16 cellular contexts compared by ENCODE assay signal in genomic region chr15:47360296-47360695, GRCh38.
DNase-seq lines count a peak whose midpoint lies in the region; ATAC-seq, FAIRE-seq and TF ChIP-seq lines count a peak whose summit lies in the region.
"Had no signal": no experiment of that assay in that cellular context is flagged by ENCODE, and none has a peak within 500 bp of the region (broad histone marks: within the 10 kb centered on the region; RNA-seq: fewer than 3 reads in every experiment).

No MANE protein-coding gene starts in this region.

- POLR2A ChIA-PET in endothelial cell of umbilical vein (lab: Charles Lee): no interaction called here

- H3K4me1 Mint-ChIP-seq in astrocyte (ENCODE audit: low read depth, unreplicated experiment): peaks cover 1% of the 10 kb centered on the region
- H3K4me1 Mint-ChIP-seq: CD8-positive, alpha-beta memory T cell had no signal

- BruUV-seq in endothelial cell of umbilical vein (replicated peaks; lab: Mats Ljungman, UMichigan): no TSS peak

- no peaks in the 10 kb centered on the region for H3K36me3 ChIP-seq in astrocyte (ENCODE audit: insufficient read depth, low read length)
- H3K36me3 ChIP-seq in endothelial cell of umbilical vein (ENCODE audit: control insufficient read depth in 2 of 2, extremely low read depth in 1 of 2, insufficient read depth in 2 of 2, low read length in 2 of 2): no peaks in the 10 kb centered on the region
- no peaks in the 10 kb centered on the region for H3K36me3 ChIP-seq in mesenchymal stem cell (ENCODE audit: control insufficient read depth in 1 of 2, insufficient read depth in 2 of 2, low read depth in 1 of 2, low read length in 2 of 2)
- H3K36me3 ChIP-seq in ascending aorta: no peaks in the 10 kb centered on the region
- H3K36me3 ChIP-seq: BLaER1 had no signal

- no peak overlapping the region for H2BK5ac ChIP-seq in mesenchymal stem cell (ENCODE audit: low read depth, low read length, poor library complexity, severe bottlenecking)

- H2BK12ac ChIP-seq in mesenchymal stem cell (ENCODE audit: low read length in 2 of 2): no peak overlapping the region

- no peak overlapping the region for H3K23ac ChIP-seq in mesenchymal stem cell (ENCODE audit: low read length in 2 of 2)

- CTCF ChIA-PET in endothelial cell of umbilical vein (lab: Charles Lee): no interaction called here

- H3K9ac ChIP-seq in astrocyte (ENCODE audit: low read length) (no peak overlapping the region), endothelial cell of umbilical vein (replicated peaks; ENCODE audit: extremely low read depth, insufficient read depth, low read length) (no peak overlapping the region), mesenchymal stem cell (ENCODE audit: low read length) (no peak overlapping the region)
- H3K9ac ChIP-seq: BLaER1 had no signal

- no peak overlapping the region for H4K8ac ChIP-seq in mesenchymal stem cell (ENCODE audit: low read length)

- no peak for TF ChIP-seq POLR2A in endothelial cell of umbilical vein (IDR thresholded peaks at IDR 0.05; ENCODE audit: low read depth, low read length)

- H3K9me3 Mint-ChIP-seq in astrocyte (ENCODE audit: unreplicated experiment): no peaks in the 10 kb centered on the region

- peak; percentile 2 for DNase-seq in ELR (ENCODE audit: low read depth)
- peak; percentile 14 for DNase-seq in astrocyte (ENCODE audit: low read depth)
- no peak for DNase-seq in endothelial cell of umbilical vein (ENCODE audit: low read depth, low spot score)
- DNase-seq in foreskin keratinocyte: peak in 1 of 2 donors; percentile 55
- no peak for DNase-seq in mesenchymal stem cell
- no peak for DNase-seq in ascending aorta (ENCODE audit: low spot score in 2 of 2)
- DNase-seq: 8988T; AML-193; Caco-2; CD8-positive, alpha-beta memory T cell; DND-41; GF-D8 had no signal

- H4K20me1 ChIP-seq in astrocyte (ENCODE audit: insufficient read depth, low read length) (no peaks in the 10 kb centered on the region), endothelial cell of umbilical vein (replicated peaks; ENCODE audit: control insufficient read depth, extremely low read depth, insufficient read depth, low read length) (no peaks in the 10 kb centered on the region)
- H4K20me1 ChIP-seq: BLaER1 had no signal

- H3K4ac ChIP-seq in mesenchymal stem cell (ENCODE audit: low read depth in 1 of 2, low read length in 2 of 2): no peak overlapping the region

- no peaks in the 10 kb centered on the region for H3K36me3 Mint-ChIP-seq in astrocyte (ENCODE audit: low read depth, unreplicated experiment)
- H3K36me3 Mint-ChIP-seq: CD8-positive, alpha-beta memory T cell had no signal

- H2BK15ac ChIP-seq in mesenchymal stem cell (ENCODE audit: low read depth, poor library complexity, severe bottlenecking): no peak overlapping the region

- H3K27ac ChIP-seq in astrocyte (ENCODE audit: low read depth, low read length): no peak overlapping the region
- H3K27ac ChIP-seq in endothelial cell of umbilical vein (ENCODE audit: insufficient read depth, low read depth, low read length): no peak overlapping the region
- H3K27ac ChIP-seq in foreskin keratinocyte: no peak overlapping the region
- H3K27ac ChIP-seq in mesenchymal stem cell (ENCODE audit: low read length, poor library complexity, severe bottlenecking): no peak overlapping the region
- H3K27ac ChIP-seq in ascending aorta: no peak overlapping the region
- H3K27ac ChIP-seq: BLaER1, HL-60 had no signal

- no peak overlapping the region for H3K4me3 Mint-ChIP-seq in astrocyte (ENCODE audit: unreplicated experiment)
- H3K4me3 Mint-ChIP-seq: CD8-positive, alpha-beta memory T cell had no signal

- FAIRE-seq in astrocyte (lab: Jason Lieb, UNC) (no peak), endothelial cell of umbilical vein (lab: Jason Lieb, UNC) (peak; percentile 8)

- H3K9me1 ChIP-seq in endothelial cell of umbilical vein (replicated peaks; ENCODE audit: control insufficient read depth, extremely low read depth, insufficient read depth, low read length): no peaks in the 10 kb centered on the region

- H3K79me1 ChIP-seq in mesenchymal stem cell (replicated peaks; ENCODE audit: low read length, poor library complexity, severe bottlenecking): no peaks in the 10 kb centered on the region

- H3K79me2 ChIP-seq in astrocyte (ENCODE audit: insufficient read depth, low read length) (no peaks in the 10 kb centered on the region), endothelial cell of umbilical vein (ENCODE audit: control insufficient read depth, insufficient read depth, low read length) (no peaks in the 10 kb centered on the region)

- intact Hi-C loops in endothelial cell of umbilical vein (cut with micrococcal nuclease) (no loop called here), ascending aorta (cut with DNase I) (no loop called here)

- no peak overlapping the region for H3K4me3 ChIP-seq in astrocyte (ENCODE audit: insufficient read depth, low read depth, low read length)
- no peak overlapping the region for H3K4me3 ChIP-seq in endothelial cell of umbilical vein (replicated peaks in 1 of 3; ENCODE audit: insufficient read depth in 1 of 3, low read depth in 1 of 3, low read length in 3 of 3)
- no peak overlapping the region for H3K4me3 ChIP-seq in mesenchymal stem cell (ENCODE audit: insufficient read depth in 1 of 2, low read depth in 1 of 2, low read length in 2 of 2)
- H3K4me3 ChIP-seq in ascending aorta: no peak overlapping the region
- H3K4me3 ChIP-seq: BLaER1 had no signal

- H3K27ac Mint-ChIP-seq in astrocyte (ENCODE audit: unreplicated experiment): no peak overlapping the region
- H3K27ac Mint-ChIP-seq: CD8-positive, alpha-beta memory T cell had no signal

- ATAC-seq in foreskin keratinocyte: peak; percentile 71
- ATAC-seq in GM21423 (IDR thresholded peaks at IDR 0.05; ENCODE audit: unreplicated experiment): no peak
- ATAC-seq: HCT116 had no signal

- H3K27me3 ChIP-seq in astrocyte (ENCODE audit: insufficient read depth, low read length): no peaks in the 10 kb centered on the region
- H3K27me3 ChIP-seq in endothelial cell of umbilical vein (ENCODE audit: control insufficient read depth in 2 of 2, insufficient read depth in 2 of 2, low read length in 2 of 2): no peaks in the 10 kb centered on the region
- H3K27me3 ChIP-seq in foreskin keratinocyte: no peaks in the 10 kb centered on the region
- H3K27me3 ChIP-seq in mesenchymal stem cell (ENCODE audit: control insufficient read depth in 1 of 2, insufficient read depth in 1 of 2, low read length in 2 of 2): no peaks in the 10 kb centered on the region
- H3K27me3 ChIP-seq in ascending aorta: no peaks in the 10 kb centered on the region
- H3K27me3 ChIP-seq: BLaER1 had no signal

- no peak overlapping the region for H4K91ac ChIP-seq in mesenchymal stem cell (ENCODE audit: low read length)

- TF ChIP-seq CTCF in astrocyte (IDR thresholded peaks at IDR 0.05; ENCODE audit: insufficient read depth, low read depth, low read length) (no peak), endothelial cell of umbilical vein (IDR thresholded peaks at IDR 0.05; ENCODE audit: extremely low read depth in 1 of 2, insufficient read depth in 1 of 2, low read depth in 1 of 2, low read length in 2 of 2) (no peak), foreskin keratinocyte (conservative IDR thresholded peaks at IDR 0.05) (no peak), ascending aorta (IDR thresholded peaks at IDR 0.05) (no peak)

- no peak overlapping the region for H2AK5ac ChIP-seq in mesenchymal stem cell (ENCODE audit: low read length, severe bottlenecking)

- H2BK120ac ChIP-seq in mesenchymal stem cell (ENCODE audit: low read depth, low read length): no peak overlapping the region

- H3K18ac ChIP-seq in mesenchymal stem cell (ENCODE audit: low read depth in 1 of 2, low read length in 2 of 2): no peak overlapping the region

- dilution Hi-C loops in endothelial cell of umbilical vein (cut with MboI; ENCODE audit: extremely low pct_ligation_motif_present, low sequenced_read_pairs): no loop called here

- no peak overlapping the region for H2AFZ ChIP-seq in astrocyte (ENCODE audit: low read depth, low read length)
- H2AFZ ChIP-seq in endothelial cell of umbilical vein (ENCODE audit: low read depth, low read length): no peak overlapping the region
- H2AFZ ChIP-seq in mesenchymal stem cell (ENCODE audit: low read depth, low read length): no peak overlapping the region

- no peak overlapping the region for H3K14ac ChIP-seq in mesenchymal stem cell (ENCODE audit: low read length in 2 of 2)

- H3K4me1 ChIP-seq in astrocyte (ENCODE audit: insufficient read depth, low read length): no peaks in the 10 kb centered on the region
- peaks cover 3% of the 10 kb centered on the region for H3K4me1 ChIP-seq in endothelial cell of umbilical vein (ENCODE audit: control insufficient read depth, extremely low read depth, insufficient read depth, low read length)
- peaks cover 20% of the 10 kb centered on the region for H3K4me1 ChIP-seq in foreskin keratinocyte
- H3K4me1 ChIP-seq in mesenchymal stem cell (ENCODE audit: control insufficient read depth, insufficient read depth, low read depth, low read length): no peaks in the 10 kb centered on the region
- no peaks in the 10 kb centered on the region for H3K4me1 ChIP-seq in ascending aorta
- H3K4me1 ChIP-seq: Caco-2 had no signal

- H3K9me3 ChIP-seq in astrocyte (ENCODE audit: insufficient read depth, low read depth, low read length) (no peaks in the 10 kb centered on the region), endothelial cell of umbilical vein (replicated peaks; ENCODE audit: control insufficient read depth, insufficient read depth, low read length) (no peaks in the 10 kb centered on the region), mesenchymal stem cell (ENCODE audit: control insufficient read depth, low read length) (no peaks in the 10 kb centered on the region), ascending aorta (no peaks in the 10 kb centered on the region)
- H3K9me3 ChIP-seq: BLaER1, Caco-2 had no signal

- H3K27me3 Mint-ChIP-seq in astrocyte (ENCODE audit: low read depth, unreplicated experiment): peaks cover 4% of the 10 kb centered on the region
- H3K27me3 Mint-ChIP-seq: CD8-positive, alpha-beta memory T cell had no signal

- H3K4me2 ChIP-seq in astrocyte (ENCODE audit: low read length) (no peak overlapping the region), endothelial cell of umbilical vein (ENCODE audit: insufficient read depth, low read length) (no peak overlapping the region), mesenchymal stem cell (ENCODE audit: low read length, poor library complexity, severe bottlenecking) (no peak overlapping the region)
- H3K4me2 ChIP-seq: BLaER1 had no signal

TF ChIP-seq in endothelial cell of umbilical vein, 7 proteins besides CTCF, POLR2A, EP300 and RAD21:
- no peak for TF ChIP-seq JUN (IDR thresholded peaks at IDR 0.05; ENCODE audit: borderline replicate concordance, insufficient read depth, insufficient read length, low read depth)
- TF ChIP-seq POLR2AphosphoS5 (IDR thresholded peaks at IDR 0.05; ENCODE audit: insufficient read depth, low read depth, low read length): no peak

Comparison
In these comparisons a context has a peak if more than half of its experiments do, and no peak if none do; other contexts are left out.
1. DNase-seq: peak in ELR (single experiment) and astrocyte (single experiment); none in endothelial cell of umbilical vein (single experiment), mesenchymal stem cell (single experiment) and ascending aorta (0 of 2).